ENCODE assay signal across 8 cellular contexts in the genomic region with DNA sequence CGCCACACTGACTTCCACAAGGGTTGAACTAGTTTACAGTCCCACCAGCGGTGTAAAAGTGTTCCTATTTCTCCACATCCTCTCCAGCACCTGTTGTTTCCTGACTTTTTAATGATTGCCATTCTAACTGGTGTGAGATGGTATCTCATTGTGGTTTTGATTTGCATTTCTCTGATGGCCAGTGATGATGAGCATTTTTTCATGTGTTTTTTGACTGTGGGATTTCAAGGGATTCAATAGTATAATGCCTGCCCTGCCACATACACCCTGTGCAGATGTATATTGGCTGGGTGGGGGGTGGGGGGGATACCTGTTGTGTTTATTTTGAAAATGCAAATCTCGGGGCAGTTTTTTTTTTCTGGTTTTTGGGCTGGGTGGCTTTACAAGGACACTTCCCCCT. TPM values are rescaled to one million over a fixed set of nuclear protein-coding genes. Genes with fewer than 3 reads are reported as not detected.
DNase-seq lines count a peak whose midpoint lies in the region; TF ChIP-seq lines count a peak whose summit lies in the region.
"Not testable (repeated sequence)": the region's sequence is repeated elsewhere in the genome, so short reads cannot be mapped to it uniquely, and the experiment has no call there.
"Had no signal": no experiment of that assay in that cellular context is flagged by ENCODE, and none has a peak within 500 bp of the region (broad histone marks: within the 10 kb centered on the region; RNA-seq: fewer than 3 reads in every experiment).

No MANE protein-coding gene starts in this region.

- H3K4me1 Mint-ChIP-seq in activated CD4-positive, alpha-beta memory T cell treated with anti-CD3 and anti-CD28 coated beads, Interleukin-2, amount 10 ng/mL, durations not matched to agents 7 days and 5 days, result peaks cover 27% of the 10 kb centered on the region
- peaks cover 46% of the 10 kb centered on the region for H3K4me1 Mint-ChIP-seq in dendritic cell treated with granulocyte-macrophage colony-stimulating factor and Interleukin-4, amounts not matched to agents 40 ng/mL and 50 ng/mL, for 4 days (ENCODE audit: low read depth)
- H3K4me1 Mint-ChIP-seq in nephron progenitor cell (peaks cover 32% of the 10 kb centered on the region), progenitor cell of endocrine pancreas (ENCODE audit: low read depth) (peaks cover 21% of the 10 kb centered on the region)

- not testable (repeated sequence) for H2AFZ ChIP-seq in OCI-LY7 (ENCODE audit: low read length)

- CTCF ChIA-PET in HEK293 (lab: Yijun Ruan, JAX), result interaction anchor here (1.3 kb wide), 1 partner anchor 24 kb away, joined by 3 read pairs; no protein-coding TSS in a partner anchor
- CTCF ChIA-PET in OCI-LY7 (lab: Charles Lee; ENCODE audit: unreplicated experiment), result interaction anchor here (2.2 kb wide), 1 partner anchor 24 kb away, joined by 9 read pairs; no protein-coding TSS in a partner anchor
- CTCF ChIA-PET in activated CD4-positive, alpha-beta memory T cell treated with anti-CD3 and anti-CD28 coated beads, Interleukin-2, amount 10 ng/mL, durations not matched to agents 7 days and 5 days (lab: Charles Lee), result interaction anchor here (2.6 kb wide), 1 partner anchor 19 kb away, joined by 16 read pairs; no protein-coding TSS in a partner anchor

- H3K36me3 Mint-ChIP-seq in activated CD4-positive, alpha-beta memory T cell treated with anti-CD3 and anti-CD28 coated beads, Interleukin-2, amount 10 ng/mL, durations not matched to agents 7 days and 5 days (ENCODE audit: low read depth), result peaks cover 38% of the 10 kb centered on the region
- peaks cover 33% of the 10 kb centered on the region for H3K36me3 Mint-ChIP-seq in dendritic cell treated with granulocyte-macrophage colony-stimulating factor and Interleukin-4, amounts not matched to agents 40 ng/mL and 50 ng/mL, for 4 days (ENCODE audit: low read depth)
- H3K36me3 Mint-ChIP-seq in nephron progenitor cell (ENCODE audit: low read depth); progenitor cell of endocrine pancreas (ENCODE audit: insufficient read depth): not testable (repeated sequence)

- H3K36me3 ChIP-seq in HEK293 (ENCODE audit: control insufficient read depth in 2 of 2, insufficient read depth in 1 of 2, low read length in 2 of 2) (peaks cover 0 to 18% of the 10 kb centered on the region in 2 experiments; a peak in 1 of 3 replicates), OCI-LY7 (ENCODE audit: insufficient read depth, low read length) (peaks cover 19% of the 10 kb centered on the region; the same call in 1 of the 2 replicates)

- intact Hi-C loops in OCI-LY7 (cut with micrococcal nuclease; ENCODE audit: unreplicated experiment), result not testable (repeated sequence)
- intact Hi-C loops in dendritic cell treated with granulocyte-macrophage colony-stimulating factor and Interleukin-4, amounts not matched to agents 40 ng/mL and 50 ng/mL, for 4 days (cut with micrococcal nuclease), result loop anchor here (2.0 kb wide), 1 partner anchor 27 kb away; the partner anchor contains the start of gene AP5S1

- peak overlapping the region; percentile 35 for H3K4me3 Mint-ChIP-seq in activated CD4-positive, alpha-beta memory T cell treated with anti-CD3 and anti-CD28 coated beads, Interleukin-2, amount 10 ng/mL, durations not matched to agents 7 days and 5 days
- not testable (repeated sequence) for H3K4me3 Mint-ChIP-seq in dendritic cell treated with granulocyte-macrophage colony-stimulating factor and Interleukin-4, amounts not matched to agents 40 ng/mL and 50 ng/mL, for 4 days
- H3K4me3 Mint-ChIP-seq in nephron progenitor cell, result peak overlapping the region; percentile 42
- peak overlapping the region; percentile 33 for H3K4me3 Mint-ChIP-seq in progenitor cell of endocrine pancreas (ENCODE audit: low read depth)

- not testable (repeated sequence) for H3K9me3 ChIP-seq in HEK293 (ENCODE audit: control insufficient read depth, insufficient read depth, low read depth, low read length); OCI-LY7 (ENCODE audit: low read length)

- not testable (repeated sequence) for H4K20me1 ChIP-seq in OCI-LY7 (ENCODE audit: insufficient read depth, low read length)

- H3K4me3 ChIP-seq in HEK293 (ENCODE audit: low read depth, low read length); OCI-LY7 (ENCODE audit: low read depth, low read length, poor library complexity, severe bottlenecking): not testable (repeated sequence)

- not testable (repeated sequence) for H3K9me3 Mint-ChIP-seq in activated CD4-positive, alpha-beta memory T cell treated with anti-CD3 and anti-CD28 coated beads, Interleukin-2, amount 10 ng/mL, durations not matched to agents 7 days and 5 days; dendritic cell treated with granulocyte-macrophage colony-stimulating factor and Interleukin-4, amounts not matched to agents 40 ng/mL and 50 ng/mL, for 4 days; nephron progenitor cell; progenitor cell of endocrine pancreas (ENCODE audit: low read depth)

- not testable (repeated sequence) for DNase-seq in OCI-LY7 (ENCODE audit: low spot score); activated CD4-positive, alpha-beta memory T cell treated with anti-CD3 and anti-CD28 coated beads, Interleukin-2, amount 10 ng/mL, durations not matched to agents 7 days and 5 days; nephron progenitor cell; progenitor cell of endocrine pancreas (ENCODE audit: low spot score, unreplicated experiment)

- peaks cover 25% of the 10 kb centered on the region for H3K79me2 ChIP-seq in OCI-LY7 (ENCODE audit: insufficient read depth, low read depth, low read length)

- H3K27ac Mint-ChIP-seq in activated CD4-positive, alpha-beta memory T cell treated with anti-CD3 and anti-CD28 coated beads, Interleukin-2, amount 10 ng/mL, durations not matched to agents 7 days and 5 days, result peak overlapping the region; percentile 26
- H3K27ac Mint-ChIP-seq in dendritic cell treated with granulocyte-macrophage colony-stimulating factor and Interleukin-4, amounts not matched to agents 40 ng/mL and 50 ng/mL, for 4 days, result peak overlapping the region; percentile 93
- not testable (repeated sequence) for H3K27ac Mint-ChIP-seq in nephron progenitor cell, progenitor cell of endocrine pancreas

- peaks cover 12% of the 10 kb centered on the region for H3K4me1 ChIP-seq in HEK293 (ENCODE audit: control insufficient read depth, insufficient read depth, low read length)
- H3K4me1 ChIP-seq in OCI-LY7 (ENCODE audit: insufficient read depth, low read length, poor library complexity, severe bottlenecking), result peaks cover 29% of the 10 kb centered on the region

- POLR2A ChIA-PET in HEK293 (lab: Yijun Ruan, JAX) (interaction anchor here (0.8 kb wide), 1 partner anchor 12 kb away, joined by 8 read pairs; no protein-coding TSS in a partner anchor), OCI-LY7 (lab: Charles Lee) (interaction anchor here (0.8 kb wide), 1 partner anchor 1323 kb away, joined by 5 read pairs; the partner anchor contains the start of gene SNRPB)
- POLR2A ChIA-PET in activated CD4-positive, alpha-beta memory T cell treated with anti-CD3 and anti-CD28 coated beads, Interleukin-2, amount 10 ng/mL, durations not matched to agents 7 days and 5 days (lab: Charles Lee), result interaction anchor here (1.0 to 1.2 kb wide), 2 partner anchors 7 to 73 kb away, joined by 3 read pairs; partner anchors contain the start of gene CENPB

- TF ChIP-seq CTCF in HEK293 (tag by site-specific recombination; IDR thresholded peaks at IDR 0.05); OCI-LY7 (conservative IDR thresholded peaks at IDR 0.05; ENCODE audit: low read length); nephron progenitor cell (IDR thresholded peaks at IDR 0.05); progenitor cell of endocrine pancreas (IDR thresholded peaks at IDR 0.05; ENCODE audit: unreplicated experiment): not testable (repeated sequence)

- H3K9me2 ChIP-seq in OCI-LY7 (ENCODE audit: insufficient read depth, low read length), result not testable (repeated sequence)

- not testable (repeated sequence) for BruUV-seq in OCI-LY7 (replicated peaks; lab: Mats Ljungman, UMichigan)

- peak overlapping the region; percentile 89; the same call in 1 of the 2 replicates for H3K4me2 ChIP-seq in OCI-LY7 (ENCODE audit: low read length)

- H3K27me3 Mint-ChIP-seq in activated CD4-positive, alpha-beta memory T cell treated with anti-CD3 and anti-CD28 coated beads, Interleukin-2, amount 10 ng/mL, durations not matched to agents 7 days and 5 days; dendritic cell treated with granulocyte-macrophage colony-stimulating factor and Interleukin-4, amounts not matched to agents 40 ng/mL and 50 ng/mL, for 4 days; progenitor cell of endocrine pancreas: not testable (repeated sequence)
- H3K27me3 Mint-ChIP-seq in nephron progenitor cell (ENCODE audit: low read depth, poor library complexity), result peaks cover 26% of the 10 kb centered on the region

- not testable (repeated sequence) for H3K27ac ChIP-seq in HEK293 (ENCODE audit: extremely low read depth, low read depth, low read length); OCI-LY7 (ENCODE audit: low read depth, low read length, poor library complexity, severe bottlenecking)

RNA-seq across cellular contexts. Expression of gene CDC25B, which starts 1.9 kb away (rescaled TPM):
- total RNA-seq in OCI-LY7 (2014; rRNA removed; shearing (Covaris generic)), result 86.1 and 89.2 TPM in 2 replicates
- total RNA-seq in OCI-LY7 (2022), result 119 and 147 TPM in 2 replicates
- 100 to 1,000 TPM; 452 to 454 TPM for total RNA-seq in activated CD4-positive, alpha-beta memory T cell treated with anti-CD3 and anti-CD28 coated beads, Interleukin-2, amount 10 ng/mL, durations not matched to agents 7 days and 5 days
- total RNA-seq in progenitor cell of endocrine pancreas, result 36.7 and 37.6 TPM in 2 replicates

RNA-seq across cellular contexts. Expression of gene CENPB, which starts 7.6 kb away (rescaled TPM):
- 32.5 and 39.1 TPM in 2 replicates for total RNA-seq in OCI-LY7 (2014; rRNA removed; shearing (Covaris generic))
- total RNA-seq in OCI-LY7 (2022) (31.2 and 34.8 TPM in 2 replicates), progenitor cell of endocrine pancreas (49.6 and 53.8 TPM in 2 replicates)
- 10 to 100 TPM; 67.0 to 68.0 TPM for total RNA-seq in activated CD4-positive, alpha-beta memory T cell treated with anti-CD3 and anti-CD28 coated beads, Interleukin-2, amount 10 ng/mL, durations not matched to agents 7 days and 5 days

RNA-seq across cellular contexts. Expression of gene SPEF1, which starts 12.9 kb away (rescaled TPM):
- total RNA-seq in OCI-LY7 (2014; rRNA removed; shearing (Covaris generic)), result 0.09 and 0.10 TPM in 2 replicates
- total RNA-seq in OCI-LY7 (2022) (0.27 TPM in 1 of 2 replicates, not detected in the other), progenitor cell of endocrine pancreas (1.7 and 1.9 TPM in 2 replicates)
- total RNA-seq in activated CD4-positive, alpha-beta memory T cell treated with anti-CD3 and anti-CD28 coated beads, Interleukin-2, amount 10 ng/mL, durations not matched to agents 7 days and 5 days, result not detected
- total RNA-seq: CD4-positive, alpha-beta memory T cell; HT1080 had no signal

RNA-seq across cellular contexts. Expression of gene AP5S1, which starts 26.2 kb away (rescaled TPM):
- total RNA-seq in OCI-LY7 (2014; rRNA removed; shearing (Covaris generic)), result 6.2 and 9.8 TPM in 2 replicates
- 9.9 and 12.1 TPM in 2 replicates for total RNA-seq in OCI-LY7 (2022)
- total RNA-seq in activated CD4-positive, alpha-beta memory T cell treated with anti-CD3 and anti-CD28 coated beads, Interleukin-2, amount 10 ng/mL, durations not matched to agents 7 days and 5 days, result 10 to 100 TPM; 12.7 to 15.5 TPM
- 12.3 and 13.2 TPM in 2 replicates for total RNA-seq in progenitor cell of endocrine pancreas

RNA-seq across cellular contexts. Expression of gene ADISSP, which starts 26.6 kb away (rescaled TPM):
- total RNA-seq in OCI-LY7 (2014; rRNA removed; shearing (Covaris generic)), result 62.1 and 66.7 TPM in 2 replicates
- total RNA-seq in OCI-LY7 (2022) (58.7 and 64.4 TPM in 2 replicates), progenitor cell of endocrine pancreas (18.9 and 20.2 TPM in 2 replicates)
- total RNA-seq in activated CD4-positive, alpha-beta memory T cell treated with anti-CD3 and anti-CD28 coated beads, Interleukin-2, amount 10 ng/mL, durations not matched to agents 7 days and 5 days, result 10 to 100 TPM; 20.7 to 23.4 TPM
